Comparison of ENCODE assay signal across 22 cellular contexts in the genomic region with DNA sequence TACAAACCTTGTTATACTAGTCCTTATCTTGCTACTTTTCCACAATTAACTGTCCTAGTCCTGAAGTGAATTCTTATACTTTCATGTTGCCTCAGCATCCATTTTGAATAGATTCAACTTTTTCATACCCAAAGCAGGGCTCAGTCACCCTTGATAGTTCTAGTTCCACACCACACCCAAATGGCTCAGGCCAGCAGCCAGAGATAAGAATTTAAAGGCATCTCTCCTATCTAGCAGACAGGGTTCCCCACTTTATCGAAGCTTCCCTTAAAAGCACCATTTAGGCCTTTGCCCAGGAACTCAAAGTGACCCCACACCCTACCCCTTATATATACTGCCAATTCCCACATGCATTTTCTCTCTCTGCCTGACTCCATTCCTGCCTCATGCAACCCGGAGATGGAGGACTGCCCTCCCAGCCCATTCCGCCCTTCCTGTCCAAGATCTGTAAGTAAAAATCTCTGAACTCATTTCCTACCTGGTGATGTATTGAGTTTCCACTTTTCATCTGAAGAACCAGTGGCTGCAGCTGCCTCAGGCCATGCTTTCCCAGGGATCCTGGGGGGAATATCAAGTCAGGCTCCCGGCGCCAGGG.
DNase-seq lines count a peak whose midpoint lies in the region; ATAC-seq, FAIRE-seq and TF ChIP-seq lines count a peak whose summit lies in the region.
"Had no signal": no experiment of that assay in that cellular context is flagged by ENCODE, and none has a peak within 500 bp of the region (broad histone marks: within the 10 kb centered on the region; RNA-seq: fewer than 3 reads in every experiment).

No MANE protein-coding gene starts in this region.

- DNase-seq in GM12878 (ENCODE audit: low read depth, low spot score) (no peak), retina (no peak), left cardiac atrium (no peak), testis (no peak), NCI-H2171 treated with DMSO at 0.1 percent for 48 hours (lab: John Stamatoyannopoulos, UW) (no peak)
- DNase-seq: activated CD4-positive, alpha-beta T cell treated with anti-CD3 and anti-CD28 coated beads for 36 hours; activated CD8-positive, alpha-beta memory T cell treated with anti-CD3 and anti-CD28 coated beads, Interleukin-2, amount 50 U/mL, for 4 hours; activated gamma-delta T cell; amygdala; DMS153; esophagus squamous epithelium; KBM-7; mucosa of descending colon; NCI-H2107; NCI-H69 had no signal

- TF ChIP-seq CTCF in GM12878 (IDR thresholded peaks at IDR 0.05 in 2 of 3, conservative IDR thresholded peaks at IDR 0.05 in 1 of 3; ENCODE audit: control insufficient read depth in 2 of 3, extremely low read depth in 1 of 3, insufficient read depth in 1 of 3, low read depth in 3 of 3, low read length in 3 of 3) (no peak), testis (IDR thresholded peaks at IDR 0.05) (no peak)

- ATAC-seq in GM21717 (IDR thresholded peaks at IDR 0.05; ENCODE audit: unreplicated experiment) (peak; percentile 23), HG03439 (IDR thresholded peaks at IDR 0.05; ENCODE audit: unreplicated experiment) (peak; percentile 27), GM12878 (peak; percentile 12), left cardiac atrium (no peak)
- ATAC-seq: activated CD4-positive, alpha-beta T cell treated with anti-CD3 and anti-CD28 coated beads for 36 hours; mucosa of descending colon; stimulated activated effector memory CD8-positive, alpha-beta T cell treated with anti-CD3 and anti-CD28 coated beads, Interleukin-12 subunit alpha, Interleukin-12 subunit beta, amount 100 ng/mL, for 72 hours had no signal

- POLR2A ChIA-PET in GM12878 (lab: Charles Lee): interaction anchor here (1.3 to 8.6 kb wide), 3 partner anchors 12 to 46 kb away, joined by 3 to 113 read pairs (median 5); no protein-coding TSS in a partner anchor

- no peaks in the 10 kb centered on the region for H3K27me3 ChIP-seq in GM12878 (replicated peaks in 1 of 2; ENCODE audit: control insufficient read depth in 2 of 2, insufficient read depth in 2 of 2, low read length in 1 of 2)
- no peaks in the 10 kb centered on the region for H3K27me3 ChIP-seq in testis
- H3K27me3 ChIP-seq: esophagus squamous epithelium, neutrophil, SJSA1, tibial nerve had no signal

- H3K4me1 ChIP-seq in GM12878 (ENCODE audit: control insufficient read depth, insufficient read depth, low read length) (peaks cover 60% of the 10 kb centered on the region), testis (no peaks in the 10 kb centered on the region)
- H3K4me1 ChIP-seq: SJSA1, tibial nerve had no signal

- TF ChIP-seq POLR2A in GM12878 (IDR thresholded peaks at IDR 0.05; ENCODE audit: low read depth, low read length): no peak
- no peak for TF ChIP-seq POLR2A in testis (IDR thresholded peaks at IDR 0.05)

- H3K4me2 ChIP-seq in GM12878 (ENCODE audit: control insufficient read depth, insufficient read depth): peak overlapping the region; percentile 65

- RAD21 ChIA-PET in GM12878 (lab: Charles Lee; ENCODE audit: unreplicated experiment): interaction anchor here (0.6 to 10.8 kb wide), 6 partner anchors 8 to 303 kb away, joined by 3 to 147 read pairs (median 6); no protein-coding TSS in a partner anchor

- in situ Hi-C loops in GM12878 (cut with MboI): no loop called here

- SMC1A ChIA-PET in GM12878 (lab: Charles Lee; ENCODE audit: uncharacterized antibody, unreplicated experiment): interaction anchor here (0.6 to 4.1 kb wide), 9 partner anchors 24 to 76 kb away, joined by 3 to 24 read pairs (median 4); no protein-coding TSS in a partner anchor

- peak overlapping the region; percentile 86 for H3K27ac ChIP-seq in GM12878 (ENCODE audit: control insufficient read depth, insufficient read depth)
- no peak overlapping the region for H3K27ac ChIP-seq in testis
- H3K27ac ChIP-seq: esophagus squamous epithelium, neutrophil, SJSA1, tibial nerve had no signal

- WGBS in GM12878 (ENCODE audit: insufficient coverage, insufficient replicate concordance, low lambda C conversion rate, missing lambda C conversion rate): 78% methylated on average over 5 of the region's 5 CpGs
- 92 to 95% methylated on average over 5 of the region's 5 CpGs for WGBS in testis, 2 donors

- TF ChIP-seq EP300 in GM12878 (IDR thresholded peaks at IDR 0.05; ENCODE audit: borderline replicate concordance in 1 of 2, control insufficient read depth in 1 of 2, low read depth in 2 of 2, low read length in 2 of 2): no peak

- H3K9me3 ChIP-seq in GM12878 (replicated peaks; ENCODE audit: control insufficient read depth, insufficient read depth, low read length): peaks cover 3% of the 10 kb centered on the region; the same call in 2 of the 3 replicates
- H3K9me3 ChIP-seq in testis: no peaks in the 10 kb centered on the region
- H3K9me3 ChIP-seq: esophagus squamous epithelium, mucosa of descending colon, neutrophil, SJSA1, tibial nerve had no signal

- no peak for TF ChIP-seq RAD21 in GM12878 (IDR thresholded peaks at IDR 0.05; ENCODE audit: insufficient read depth, low read depth, low read length)

- no peaks in the 10 kb centered on the region for H4K20me1 ChIP-seq in GM12878 (ENCODE audit: control insufficient read depth, insufficient read depth)

- H3K36me3 ChIP-seq in GM12878 (ENCODE audit: control insufficient read depth in 2 of 2, insufficient read depth in 2 of 2, low read length in 1 of 2) (peaks cover 0 to under 1% of the 10 kb centered on the region in 2 experiments; a peak in 2 of 4 replicates), testis (ENCODE audit: low read depth, missing control alignments) (no peaks in the 10 kb centered on the region)
- H3K36me3 ChIP-seq: esophagus squamous epithelium, neutrophil, SJSA1, tibial nerve had no signal

- BruUV-seq in GM12878 (replicated peaks; lab: Mats Ljungman, UMichigan): no TSS peak

- H3K4me3 ChIP-seq in GM08714 (ENCODE audit: low read length) (peak overlapping the region; percentile 73; the same call in 1 of the 2 replicates), GM12878 (peak overlapping the region; percentile 81; the same call in 1 of the 2 replicates), testis (no peak overlapping the region)
- H3K4me3 ChIP-seq: esophagus squamous epithelium, mucosa of descending colon, SJSA1, tibial nerve had no signal

- FAIRE-seq in GM12878 (lab: Jason Lieb, UNC): no peak

- peak overlapping the region; percentile 58 for H3K9ac ChIP-seq in GM12878 (ENCODE audit: control insufficient read depth, insufficient read depth, low read length)

- no peak overlapping the region; the same call in 1 of the 2 replicates for H2AFZ ChIP-seq in GM12878 (ENCODE audit: control insufficient read depth, low read depth, low read length)

- intact Hi-C loops in GM12878 (cut with micrococcal nuclease; ENCODE audit: unreplicated experiment) (no loop called here), left cardiac atrium (cut with DNase I) (no loop called here), testis (cut with DNase I; ENCODE audit: low total_unique reads) (no loop called here)

- peaks cover 87% of the 10 kb centered on the region for H3K79me2 ChIP-seq in GM12878 (ENCODE audit: control insufficient read depth, insufficient read depth, low read length)

- CTCF ChIA-PET in GM12878 (lab: Yijun Ruan, JAX): interaction anchor here (0.7 to 5.0 kb wide), 9 partner anchors 8 to 92 kb away, joined by 3 to 40 read pairs (median 6); no protein-coding TSS in a partner anchor

TF ChIP-seq in GM12878, 131 proteins besides CTCF, POLR2A, EP300 and RAD21:
- TF ChIP-seq YY1 (IDR thresholded peaks at IDR 0.05; ENCODE audit: low read depth, low read length): 0 out of 2 replicates have a peak, but pooled peaks have one; percentile 50
- peak; percentile 12; the same call in 1 of the 2 replicates for TF ChIP-seq EED (IDR thresholded peaks at IDR 0.05; ENCODE audit: low read depth)
- TF ChIP-seq, protein P1, sequence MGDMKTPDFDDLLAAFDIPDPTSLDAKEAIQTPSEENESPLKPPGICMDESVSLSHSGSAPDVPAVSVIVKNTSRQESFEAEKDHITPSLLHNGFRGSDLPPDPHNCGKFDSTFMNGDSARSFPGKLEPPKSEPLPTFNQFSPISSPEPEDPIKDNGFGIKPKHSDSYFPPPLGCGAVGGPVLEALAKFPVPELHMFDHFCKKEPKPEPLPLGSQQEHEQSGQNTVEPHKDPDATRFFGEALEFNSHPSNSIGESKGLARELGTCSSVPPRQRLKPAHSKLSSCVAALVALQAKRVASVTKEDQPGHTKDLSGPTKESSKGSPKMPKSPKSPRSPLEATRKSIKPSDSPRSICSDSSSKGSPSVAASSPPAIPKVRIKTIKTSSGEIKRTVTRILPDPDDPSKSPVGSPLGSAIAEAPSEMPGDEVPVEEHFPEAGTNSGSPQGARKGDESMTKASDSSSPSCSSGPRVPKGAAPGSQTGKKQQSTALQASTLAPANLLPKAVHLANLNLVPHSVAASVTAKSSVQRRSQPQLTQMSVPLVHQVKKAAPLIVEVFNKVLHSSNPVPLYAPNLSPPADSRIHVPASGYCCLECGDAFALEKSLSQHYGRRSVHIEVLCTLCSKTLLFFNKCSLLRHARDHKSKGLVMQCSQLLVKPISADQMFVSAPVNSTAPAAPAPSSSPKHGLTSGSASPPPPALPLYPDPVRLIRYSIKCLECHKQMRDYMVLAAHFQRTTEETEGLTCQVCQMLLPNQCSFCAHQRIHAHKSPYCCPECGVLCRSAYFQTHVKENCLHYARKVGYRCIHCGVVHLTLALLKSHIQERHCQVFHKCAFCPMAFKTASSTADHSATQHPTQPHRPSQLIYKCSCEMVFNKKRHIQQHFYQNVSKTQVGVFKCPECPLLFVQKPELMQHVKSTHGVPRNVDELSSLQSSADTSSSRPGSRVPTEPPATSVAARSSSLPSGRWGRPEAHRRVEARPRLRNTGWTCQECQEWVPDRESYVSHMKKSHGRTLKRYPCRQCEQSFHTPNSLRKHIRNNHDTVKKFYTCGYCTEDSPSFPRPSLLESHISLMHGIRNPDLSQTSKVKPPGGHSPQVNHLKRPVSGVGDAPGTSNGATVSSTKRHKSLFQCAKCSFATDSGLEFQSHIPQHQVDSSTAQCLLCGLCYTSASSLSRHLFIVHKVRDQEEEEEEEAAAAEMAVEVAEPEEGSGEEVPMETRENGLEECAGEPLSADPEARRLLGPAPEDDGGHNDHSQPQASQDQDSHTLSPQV (IDR thresholded peaks at IDR 0.05): peak; percentile 55; the same call in 1 of the 2 replicates
- TF ChIP-seq, protein P2, sequence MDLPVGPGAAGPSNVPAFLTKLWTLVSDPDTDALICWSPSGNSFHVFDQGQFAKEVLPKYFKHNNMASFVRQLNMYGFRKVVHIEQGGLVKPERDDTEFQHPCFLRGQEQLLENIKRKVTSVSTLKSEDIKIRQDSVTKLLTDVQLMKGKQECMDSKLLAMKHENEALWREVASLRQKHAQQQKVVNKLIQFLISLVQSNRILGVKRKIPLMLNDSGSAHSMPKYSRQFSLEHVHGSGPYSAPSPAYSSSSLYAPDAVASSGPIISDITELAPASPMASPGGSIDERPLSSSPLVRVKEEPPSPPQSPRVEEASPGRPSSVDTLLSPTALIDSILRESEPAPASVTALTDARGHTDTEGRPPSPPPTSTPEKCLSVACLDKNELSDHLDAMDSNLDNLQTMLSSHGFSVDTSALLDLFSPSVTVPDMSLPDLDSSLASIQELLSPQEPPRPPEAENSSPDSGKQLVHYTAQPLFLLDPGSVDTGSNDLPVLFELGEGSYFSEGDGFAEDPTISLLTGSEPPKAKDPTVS (IDR thresholded peaks at IDR 0.05; ENCODE audit: low read depth, low read length): no peak

Comparison
In these comparisons a context has a peak if more than half of its experiments do, and no peak if none do; other contexts are left out.
1. H3K4me3 ChIP-seq: peak in GM08714 (single experiment) and GM12878 (single experiment); none in testis (0 of 2).
2. ATAC-seq: peak in GM21717 (single experiment), HG03439 (single experiment) and GM12878 (single experiment); none in left cardiac atrium (0 of 2).